Comparison of ENCODE assay signal across 13 cellular contexts in the genomic region with DNA sequence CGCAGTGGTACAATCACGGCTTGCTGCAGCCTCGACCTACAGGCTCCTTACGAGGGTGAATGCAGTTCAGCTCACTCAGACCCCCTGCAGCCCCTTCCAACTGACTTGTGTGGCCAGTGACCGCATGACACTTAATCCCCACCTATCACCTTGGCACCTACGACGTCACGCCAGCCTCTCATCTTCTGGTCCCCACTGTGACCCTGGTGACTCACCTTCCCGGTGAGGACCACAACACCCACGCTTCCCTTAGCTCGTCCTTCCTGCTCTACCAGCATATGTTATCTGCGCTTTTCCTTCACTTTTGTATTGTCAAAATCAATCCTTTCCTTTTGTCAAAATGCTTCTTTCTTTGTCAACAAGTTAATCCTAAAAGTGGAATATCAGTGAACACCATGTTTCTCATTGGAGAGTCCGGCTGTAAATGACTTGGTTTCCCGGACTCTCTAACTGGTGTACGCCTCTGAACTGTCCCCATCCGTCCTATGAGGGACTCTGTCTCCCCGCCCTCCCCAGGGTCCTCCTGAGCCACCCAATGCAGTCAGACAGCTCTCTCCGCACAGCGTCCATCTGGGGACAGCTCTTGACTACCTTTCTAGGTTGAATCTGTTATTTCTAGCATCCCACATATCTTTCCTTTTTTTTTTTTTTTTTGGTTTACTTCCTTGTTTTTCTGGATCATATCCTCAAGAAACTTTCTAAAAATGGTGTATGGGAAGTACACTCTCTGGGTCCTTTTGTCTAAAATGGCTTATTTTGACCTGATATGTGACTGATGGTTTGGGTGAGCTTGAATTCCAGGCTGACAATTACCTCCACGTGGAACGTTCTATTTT. TPM values are rescaled to one million over a fixed set of nuclear protein-coding genes. Genes with fewer than 3 reads are reported as not detected.
DNase-seq lines count a peak whose midpoint lies in the region; ATAC-seq and TF ChIP-seq lines count a peak whose summit lies in the region.
"Had no signal": no experiment of that assay in that cellular context is flagged by ENCODE, and none has a peak within 500 bp of the region (broad histone marks: within the 10 kb centered on the region; RNA-seq: fewer than 3 reads in every experiment).

No MANE protein-coding gene starts in this region.

- intact Hi-C loops in Right ventricle myocardium superior (cut with DNase I) = no loop called here
- intact Hi-C loops in cardiac septum (cut with DNase I) = no loop called here
- intact Hi-C loops in upper lobe of right lung (cut with DNase I) = no loop called here
- intact Hi-C loops in CD4-positive, alpha-beta T cell (cut with DNase I, micrococcal nuclease) = no loop called here
- intact Hi-C loops in adrenal gland (cut with DNase I) = no loop called here

- CTCF ChIA-PET in CD4-positive, alpha-beta T cell (lab: Charles Lee) = interaction anchor here (0.6 kb wide), 2 partner anchors 47 to 234 kb away, joined by 3 read pairs; no protein-coding TSS in a partner anchor

- no peaks in the 10 kb centered on the region for H3K36me3 Mint-ChIP-seq in natural killer cell treated with Interleukin-12 subunit alpha and Interleukin-12 subunit beta and Interleukin-15 and Interleukin-18, amount 100 ng/mL, for 72 hours
- no peaks in the 10 kb centered on the region for H3K36me3 Mint-ChIP-seq in CD4-positive, alpha-beta T cell (ENCODE audit: low read depth)

- no peak overlapping the region for H3K27ac ChIP-seq in upper lobe of right lung
- no peak overlapping the region for H3K27ac ChIP-seq in CD4-positive, alpha-beta T cell (ENCODE audit: low read depth, low read length)
- no peak overlapping the region for H3K27ac ChIP-seq in adrenal gland
- H3K27ac ChIP-seq: prostate gland had no signal

- TF ChIP-seq POLR2A in adrenal gland (IDR thresholded peaks at IDR 0.05) = no peak

- peak overlapping the region; percentile 16 for H3K4me3 Mint-ChIP-seq in natural killer cell treated with Interleukin-12 subunit alpha and Interleukin-12 subunit beta and Interleukin-15 and Interleukin-18, amount 100 ng/mL, for 72 hours
- no peak overlapping the region for H3K4me3 Mint-ChIP-seq in CD4-positive, alpha-beta T cell
- H3K4me3 Mint-ChIP-seq: activated T-helper 1 cell treated with anti-CD3 and anti-CD28 coated beads, Interleukin-12 subunit alpha, Interleukin-12 subunit beta, Interleukin-2, Interleukin-4 antibody, amounts not matched to agents 30 ng/mL and 10 ng/mL and 1 ng/mL, durations not matched to agents 14 hours and 24 hours and 36 hours; brain had no signal

- H3K27ac Mint-ChIP-seq in natural killer cell treated with Interleukin-12 subunit alpha and Interleukin-12 subunit beta and Interleukin-15 and Interleukin-18, amount 100 ng/mL, for 72 hours = no peak overlapping the region
- H3K27ac Mint-ChIP-seq in CD4-positive, alpha-beta T cell = no peak overlapping the region
- H3K27ac Mint-ChIP-seq: activated T-helper 1 cell treated with anti-CD3 and anti-CD28 coated beads, Interleukin-12 subunit alpha, Interleukin-12 subunit beta, Interleukin-2, Interleukin-4 antibody, amounts not matched to agents 30 ng/mL and 10 ng/mL and 1 ng/mL, durations not matched to agents 14 hours and 24 hours and 36 hours had no signal

- H3K36me3 ChIP-seq in upper lobe of right lung (no peaks in the 10 kb centered on the region), adrenal gland (replicated peaks in 1 of 2) (no peaks in the 10 kb centered on the region)
- H3K36me3 ChIP-seq: prostate gland had no signal

- peaks cover 8 to 11% of the 10 kb centered on the region in 2 donors for H3K4me1 Mint-ChIP-seq in natural killer cell treated with Interleukin-12 subunit alpha and Interleukin-12 subunit beta and Interleukin-15 and Interleukin-18, amount 100 ng/mL, for 72 hours (ENCODE audit: low read depth in 2 of 2)
- no peaks in the 10 kb centered on the region for H3K4me1 Mint-ChIP-seq in CD4-positive, alpha-beta T cell (ENCODE audit: low read depth)
- H3K4me1 Mint-ChIP-seq: brain had no signal

- no peak for TF ChIP-seq CTCF in upper lobe of right lung (IDR thresholded peaks at IDR 0.05)
- TF ChIP-seq CTCF in CD4-positive, alpha-beta T cell (IDR thresholded peaks at IDR 0.05) = no peak
- TF ChIP-seq CTCF in adrenal gland (IDR thresholded peaks at IDR 0.05) = no peak

- no peaks in the 10 kb centered on the region for H3K9me3 Mint-ChIP-seq in natural killer cell treated with Interleukin-12 subunit alpha and Interleukin-12 subunit beta and Interleukin-15 and Interleukin-18, amount 100 ng/mL, for 72 hours
- no peaks in the 10 kb centered on the region for H3K9me3 Mint-ChIP-seq in CD4-positive, alpha-beta T cell

- H3K4me1 ChIP-seq in upper lobe of right lung (no peaks in the 10 kb centered on the region), adrenal gland (replicated peaks in 1 of 2) (no peaks in the 10 kb centered on the region)
- H3K4me1 ChIP-seq: prostate gland had no signal

- peak; percentile 17 for DNase-seq in Right ventricle myocardium superior
- no peak for DNase-seq in cardiac septum (ENCODE audit: low spot score)
- peak; percentile 65 to 71 for DNase-seq in activated T-cell treated with anti-CD3 and anti-CD28 coated beads, Interleukin-2, amount 50 U/mL, for 48 hours
- DNase-seq in natural killer cell treated with Interleukin-12 subunit alpha and Interleukin-12 subunit beta and Interleukin-15 and Interleukin-18, amount 100 ng/mL, for 72 hours (ENCODE audit: low spot score) = peak; percentile 62
- DNase-seq in upper lobe of right lung = peak; percentile 41
- DNase-seq in CD4-positive, alpha-beta T cell = no peak
- DNase-seq in adrenal gland = no peak
- DNase-seq: NK-92 treated with Interleukin-12 subunit alpha and Interleukin-12 subunit beta, amount 100 ng/mL, for 24 hours had no signal

- H3K4me3 ChIP-seq in upper lobe of right lung = no peak overlapping the region
- no peak overlapping the region for H3K4me3 ChIP-seq in adrenal gland
- H3K4me3 ChIP-seq: prostate gland had no signal

- H3K27me3 ChIP-seq in upper lobe of right lung (no peaks in the 10 kb centered on the region), adrenal gland (no peaks in the 10 kb centered on the region)
- H3K27me3 ChIP-seq in CD4-positive, alpha-beta T cell (ENCODE audit: control insufficient read depth, insufficient read depth, low read length) = no peaks in the 10 kb centered on the region

- POLR2A ChIA-PET in CD4-positive, alpha-beta T cell (lab: Charles Lee) = no interaction called here

- WGBS in adrenal gland, 4 donors = 70 to 78% (median 74%) methylated on average over 19 to 21 of the region's 21 CpGs

- peaks cover 14 to 36% of the 10 kb centered on the region in 2 donors for H3K27me3 Mint-ChIP-seq in natural killer cell treated with Interleukin-12 subunit alpha and Interleukin-12 subunit beta and Interleukin-15 and Interleukin-18, amount 100 ng/mL, for 72 hours
- peaks cover 10% of the 10 kb centered on the region for H3K27me3 Mint-ChIP-seq in CD4-positive, alpha-beta T cell

- ATAC-seq in Right ventricle myocardium superior (ENCODE audit: poor library complexity) (no peak), upper lobe of right lung (no peak), HG02610 (IDR thresholded peaks at IDR 0.05; ENCODE audit: unreplicated experiment) (no peak)
- peak; percentile 52 to 61 for ATAC-seq in natural killer cell treated with Interleukin-12 subunit alpha and Interleukin-12 subunit beta and Interleukin-15 and Interleukin-18, amount 100 ng/mL, for 72 hours
- ATAC-seq in CD4-positive, alpha-beta T cell (ENCODE audit: poor library complexity) = no peak

- H3K9me3 ChIP-seq in upper lobe of right lung = no peaks in the 10 kb centered on the region
- H3K9me3 ChIP-seq in CD4-positive, alpha-beta T cell (ENCODE audit: control insufficient read depth, low read length) = no peaks in the 10 kb centered on the region
- H3K9me3 ChIP-seq in adrenal gland (replicated peaks in 1 of 3) = no peaks in the 10 kb centered on the region
- H3K9me3 ChIP-seq: prostate gland had no signal

RNA-seq across cellular contexts. Expression of gene CFAP46, which starts 37.3 kb away (rescaled TPM):
- total RNA-seq in Right ventricle myocardium superior (1.9 TPM), cardiac septum (0.94 TPM), upper lobe of right lung (0.52 TPM), adrenal gland (1 to 10 TPM in 2 of 8 donors, under 1 TPM in 3, not detected in 3; 0.15 to 1.2 (median 0.85) TPM)
- total RNA-seq in natural killer cell treated with Interleukin-12 subunit alpha and Interleukin-12 subunit beta and Interleukin-15 and Interleukin-18, amount 100 ng/mL, for 72 hours = under 1 TPM in 1 of 2 donors, not detected in 1; 0.19 TPM
- not detected for total RNA-seq in CD4-positive, alpha-beta T cell
- 1 to 10 TPM in 2 of 3 donors, under 1 TPM in 1; 0.73 to 5.5 (median 1.1) TPM for polyA plus RNA-seq in adrenal gland
- total RNA-seq: activated T-helper 1 cell treated with anti-CD3 and anti-CD28 coated beads, Interleukin-12 subunit alpha, Interleukin-12 subunit beta, Interleukin-2, Interleukin-4 antibody, amounts not matched to agents 30 ng/mL and 10 ng/mL and 1 ng/mL, durations not matched to agents 14 hours and 24 hours and 36 hours; subcutaneous adipose tissue had no signal

Comparison
In these comparisons a context has a peak if more than half of its experiments do, and no peak if none do; other contexts are left out.
1. DNase-seq: peak in Right ventricle myocardium superior (single experiment), activated T-cell treated with anti-CD3 and anti-CD28 coated beads, Interleukin-2, amount 50 U/mL, for 48 hours (2 of 2), natural killer cell treated with Interleukin-12 subunit alpha and Interleukin-12 subunit beta and Interleukin-15 and Interleukin-18, amount 100 ng/mL, for 72 hours (single experiment) and upper lobe of right lung (single experiment); none in cardiac septum (single experiment), CD4-positive, alpha-beta T cell (0 of 10) and adrenal gland (0 of 7).
2. ATAC-seq: peak in natural killer cell treated with Interleukin-12 subunit alpha and Interleukin-12 subunit beta and Interleukin-15 and Interleukin-18, amount 100 ng/mL, for 72 hours (2 of 2); none in Right ventricle myocardium superior (single experiment), upper lobe of right lung (single experiment), HG02610 (single experiment) and CD4-positive, alpha-beta T cell (single experiment).